In the genomic region with DNA sequence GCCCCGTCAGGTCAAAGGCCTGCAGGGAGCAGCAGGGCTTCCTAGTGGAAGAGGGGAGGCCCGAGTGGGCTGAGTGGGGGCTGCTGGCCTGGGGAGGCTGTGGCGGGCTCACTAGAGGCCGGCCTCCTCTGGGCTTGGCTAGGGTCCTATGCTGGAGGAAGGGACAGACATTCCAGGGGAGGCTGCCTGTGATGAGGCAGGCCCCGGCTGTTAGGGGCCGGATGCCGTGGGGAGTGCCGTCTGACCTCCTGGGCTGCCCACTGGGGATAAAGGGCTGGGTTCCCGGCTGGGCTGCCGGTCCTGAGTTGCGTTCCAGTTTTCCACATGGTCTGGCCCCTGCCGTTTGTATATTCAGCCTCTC, we compare ENCODE assay signal across 17 cellular contexts. TPM values are rescaled to one million over a fixed set of nuclear protein-coding genes. Genes with fewer than 3 reads are reported as not detected.
DNase-seq lines count a peak whose midpoint lies in the region; ATAC-seq and TF ChIP-seq lines count a peak whose summit lies in the region.
"Had no signal": no experiment of that assay in that cellular context is flagged by ENCODE, and none has a peak within 500 bp of the region (broad histone marks: within the 10 kb centered on the region; RNA-seq: fewer than 3 reads in every experiment).

No MANE protein-coding gene starts in this region.

- H3K4me3 ChIP-seq in adrenal gland (no peak overlapping the region), suprapubic skin (no peak overlapping the region), BE2C (ENCODE audit: low read depth, low read length) (no peak overlapping the region)
- H3K4me3 ChIP-seq: GM12878, K562, Peyer's patch had no signal

- H3K4me1 ChIP-seq in adrenal gland (replicated peaks in 1 of 2) (no peaks in the 10 kb centered on the region), suprapubic skin (peaks cover 9% of the 10 kb centered on the region), BE2C (no peaks in the 10 kb centered on the region)

- H3K27me3 ChIP-seq in adrenal gland (peaks cover 4% of the 10 kb centered on the region), suprapubic skin (peaks cover 51% of the 10 kb centered on the region), BE2C (no peaks in the 10 kb centered on the region)
- H3K27me3 ChIP-seq: Peyer's patch had no signal

- DNase-seq in adrenal gland (peak in 5 of 7 donors; percentile 6 to 33 (median 25)), cardiac septum (ENCODE audit: low spot score) (peak; percentile 64), medulla oblongata (ENCODE audit: extremely low spot score) (peak; percentile 15), suprapubic skin (ENCODE audit: low spot score in 2 of 2) (peak; percentile 63 to 65), BE2C (no peak), NAMALWA (ENCODE audit: low spot score) (no peak), HCEC 1CT (no peak)
- DNase-seq: ACHN, DMS79, NCI-H146, NCI-H2081 treated with DMSO at 0.1 percent for 48 hours, NCI-H748 treated with DMSO at 0.1 percent for 48 hours, SHP77 treated with DMSO at 0.1 percent for 48 hours had no signal

- H3K9me3 ChIP-seq in adrenal gland (replicated peaks in 1 of 3) = no peaks in the 10 kb centered on the region
- no peaks in the 10 kb centered on the region for H3K9me3 ChIP-seq in suprapubic skin
- H3K9me3 ChIP-seq in BE2C = no peaks in the 10 kb centered on the region
- H3K9me3 ChIP-seq: Peyer's patch had no signal

- intact Hi-C loops in adrenal gland (cut with DNase I) (no loop called here), cardiac septum (cut with DNase I) (no loop called here)

- no peak for TF ChIP-seq POLR2A in adrenal gland (IDR thresholded peaks at IDR 0.05)
- TF ChIP-seq POLR2A in suprapubic skin (IDR thresholded peaks at IDR 0.05) = no peak

- no peak for TF ChIP-seq EP300 in suprapubic skin (IDR thresholded peaks at IDR 0.05)

- no peaks in the 10 kb centered on the region for H3K36me3 ChIP-seq in adrenal gland (replicated peaks in 1 of 2)
- H3K36me3 ChIP-seq in suprapubic skin = no peaks in the 10 kb centered on the region
- H3K36me3 ChIP-seq in BE2C = no peaks in the 10 kb centered on the region
- H3K36me3 ChIP-seq: Peyer's patch had no signal

- TF ChIP-seq CTCF in adrenal gland (IDR thresholded peaks at IDR 0.05) (no peak), suprapubic skin (IDR thresholded peaks at IDR 0.05) (no peak), BE2C (IDR thresholded peaks at IDR 0.05; ENCODE audit: low read depth, low read length) (no peak)

- H3K27ac ChIP-seq in adrenal gland (peak overlapping the region in 1 of 5 donors; percentile 78), suprapubic skin (no peak overlapping the region)
- H3K27ac ChIP-seq: Peyer's patch had no signal

- WGBS in adrenal gland, 4 donors = 51 to 81% (median 76%) methylated on average over 2 to 12 of the region's 12 CpGs
- WGBS in suprapubic skin = 53% methylated on average over 4 of the region's 12 CpGs

- no peak for ATAC-seq in GM18861 (IDR thresholded peaks at IDR 0.05; ENCODE audit: unreplicated experiment)
- ATAC-seq: GM12878, K562 had no signal

RNA-seq across cellular contexts. Expression of a gene that starts 21.1 kb away (rescaled TPM):
- total RNA-seq in adrenal gland (10 to 100 TPM; 19.9 to 64.0 (median 33.6) TPM), cardiac septum (3.4 TPM), suprapubic skin (10 to 100 TPM in 2 of 4 donors, 1 to 10 TPM in 2; 9.7 to 16.3 (median 10.7) TPM)
- polyA plus RNA-seq in adrenal gland = 10 to 100 TPM; 19.8 to 39.7 (median 25.8) TPM
- 128 TPM for polyA plus RNA-seq in BE2C (2012; ENCODE audit: insufficient read depth, insufficient read length, low read depth)

RNA-seq across cellular contexts. Expression of a gene that starts 25.2 kb away (rescaled TPM):
- 1 to 10 TPM in 7 of 8 donors, under 1 TPM in 1; 0.30 to 4.2 (median 1.6) TPM for total RNA-seq in adrenal gland
- polyA plus RNA-seq in adrenal gland = 1 to 10 TPM; 2.9 to 8.2 (median 7.4) TPM
- not detected for total RNA-seq in cardiac septum
- total RNA-seq in suprapubic skin = 1 to 10 TPM in 2 of 4 donors, not detected in 2; 2.2 to 2.6 TPM
- 32.7 TPM for polyA plus RNA-seq in BE2C (2012; ENCODE audit: insufficient read depth, insufficient read length, low read depth)
- total RNA-seq: GM12878, K562 had no signal
- polyA plus RNA-seq: K562 had no signal

RNA-seq across cellular contexts. Expression of a gene that starts 51.5 kb away (rescaled TPM):
- total RNA-seq in adrenal gland = 100 to 1,000 TPM in 6 of 8 donors, 10 to 100 TPM in 2; 55.2 to 127 (median 116) TPM
- polyA plus RNA-seq in adrenal gland = 100 to 1,000 TPM in 2 of 3 donors, 10 to 100 TPM in 1; 11.6 to 554 (median 238) TPM
- 13.8 TPM for total RNA-seq in cardiac septum
- total RNA-seq in suprapubic skin = 100 to 1,000 TPM in 1 of 4 donors, 10 to 100 TPM in 3; 33.3 to 111 (median 60.9) TPM
- 29.5 TPM for polyA plus RNA-seq in BE2C (2012; ENCODE audit: insufficient read depth, insufficient read length, low read depth)

Comparison
In these comparisons a context has a peak if more than half of its experiments do, and no peak if none do; other contexts are left out.
1. DNase-seq: peak in adrenal gland (5 of 7), cardiac septum (single experiment), medulla oblongata (single experiment) and suprapubic skin (2 of 2); none in BE2C (single experiment), NAMALWA (single experiment) and HCEC 1CT (single experiment).